Comparison of ENCODE assay signal across 1 cellular context in the genomic region with DNA sequence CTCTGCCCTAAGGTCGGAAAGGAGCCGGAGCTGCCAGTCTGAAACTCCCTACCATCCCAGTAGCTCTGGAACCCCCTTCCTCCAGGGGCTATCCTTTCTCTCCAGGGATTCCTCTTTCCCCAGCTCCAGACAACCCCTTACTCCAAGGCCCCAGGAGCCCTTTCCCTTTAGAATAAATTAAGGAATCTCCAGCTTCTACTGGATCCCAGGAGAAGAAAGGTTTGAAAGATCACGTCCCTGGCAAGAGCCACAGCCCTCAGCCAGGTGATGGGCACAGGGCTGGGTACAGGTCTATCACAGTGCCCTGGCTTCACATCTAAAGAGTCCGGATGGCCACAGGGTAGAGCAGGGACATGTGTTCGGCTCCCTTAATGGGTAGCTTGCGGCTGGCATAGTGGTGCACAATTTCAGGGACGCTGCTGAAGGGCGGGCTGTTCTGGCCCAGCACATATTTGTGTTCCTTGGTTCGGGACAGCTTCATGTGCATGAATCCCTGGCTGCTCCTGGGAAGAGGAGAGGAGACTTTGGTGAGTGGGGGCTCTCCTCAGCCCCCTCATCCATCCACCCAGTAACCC.
TF ChIP-seq lines count a peak whose summit lies in the region.

No MANE protein-coding gene starts in this region.

TF ChIP-seq in neural cell, 6 proteins besides CTCF, POLR2A, EP300 and RAD21 (continued from another document):
- no peak for TF ChIP-seq MXI1 (conservative IDR thresholded peaks at IDR 0.05; ENCODE audit: poor library complexity, severe bottlenecking)
